Comparison of ENCODE assay signal across 11 cellular contexts in genomic region chr6:21479140-21479539, GRCh38.
DNase-seq lines count a peak whose midpoint lies in the region; ATAC-seq and TF ChIP-seq lines count a peak whose summit lies in the region.
"Had no signal": no experiment of that assay in that cellular context is flagged by ENCODE, and none has a peak within 500 bp of the region (broad histone marks: within the 10 kb centered on the region; RNA-seq: fewer than 3 reads in every experiment).

No MANE protein-coding gene starts in this region.

- no peak for ATAC-seq in GM21381 (IDR thresholded peaks at IDR 0.05; ENCODE audit: unreplicated experiment)

- H3K4me3 ChIP-seq in cardiac muscle cell: no peak overlapping the region

- DNase-seq in DMS153 (lab: John Stamatoyannopoulos, UW) (peak; percentile 64), cardiac muscle cell (ENCODE audit: low read depth in 1 of 2, low spot score in 1 of 2) (peak in 1 of 2 donors; percentile 90), pulmonary artery endothelial cell (ENCODE audit: low read depth, low spot score) (peak; percentile 1), COLO668 (lab: John Stamatoyannopoulos, UW; ENCODE audit: unreplicated experiment) (no peak), HCEC 1CT (no peak)
- no peak for DNase-seq in stimulated activated naive CD4-positive, alpha-beta T cell (lab: John Stamatoyannopoulos, UW)
- DNase-seq: DMS53, endodermal cell had no signal

- no peaks in the 10 kb centered on the region for H3K27me3 ChIP-seq in cardiac muscle cell

- TF ChIP-seq CTCF in VCaP (conservative IDR thresholded peaks at IDR 0.05): no peak
- TF ChIP-seq CTCF in cardiac muscle cell (IDR thresholded peaks at IDR 0.05; ENCODE audit: low read depth, low read length): no peak

- H3K4me1 ChIP-seq in cardiac muscle cell (ENCODE audit: low read depth): peaks cover 9% of the 10 kb centered on the region

- H3K9me3 ChIP-seq in cardiac muscle cell (ENCODE audit: low read depth): no peaks in the 10 kb centered on the region

- H3K27ac ChIP-seq in VCaP: peak overlapping the region; percentile 84
- H3K27ac ChIP-seq in cardiac muscle cell: peak overlapping the region; percentile 21
- H3K27ac ChIP-seq: KMS-11 had no signal

- no peaks in the 10 kb centered on the region for H3K36me3 ChIP-seq in cardiac muscle cell

Comparison
In these comparisons a context has a peak if more than half of its experiments do, and no peak if none do; other contexts are left out.
1. DNase-seq: peak in DMS153 (single experiment) and pulmonary artery endothelial cell (single experiment); none in COLO668 (single experiment), stimulated activated naive CD4-positive, alpha-beta T cell (0 of 6) and HCEC 1CT (single experiment).